ENCODE assay signal across 7 cellular contexts in genomic region chr11:61962213-61963015, GRCh38. TPM values are rescaled to one million over a fixed set of nuclear protein-coding genes. Genes with fewer than 3 reads are reported as not detected.
DNase-seq lines count a peak whose midpoint lies in the region; ATAC-seq and TF ChIP-seq lines count a peak whose summit lies in the region.
"Had no signal": no experiment of that assay in that cellular context is flagged by ENCODE, and none has a peak within 500 bp of the region (broad histone marks: within the 10 kb centered on the region; RNA-seq: fewer than 3 reads in every experiment).

No MANE protein-coding gene starts in this region.

- H3K4me1 ChIP-seq in esophagus muscularis mucosa = peaks cover 42 to 57% (median 56%) of the 10 kb centered on the region in 4 donors
- peaks cover 26 to 78% (median 58%) of the 10 kb centered on the region in 6 donors for H3K4me1 ChIP-seq in spleen

- H3K27ac ChIP-seq in esophagus muscularis mucosa (replicated peaks in 1 of 4) (peak overlapping the region; percentile 61 to 100 (median 99)), spleen (peak overlapping the region; percentile 82 to 100 (median 99))

- H3K36me3 ChIP-seq in esophagus muscularis mucosa (peaks cover 16 to 67% (median 42%) of the 10 kb centered on the region in 4 donors), spleen (peaks cover 0 to 85% (median 19%) of the 10 kb centered on the region in 6 donors)

- H3K9me3 Mint-ChIP-seq in stimulated activated naive CD8-positive, alpha-beta T cell treated with anti-CD3 and anti-CD28 coated beads, Interleukin-15, amount 100 ng/mL, for 72 hours = no peaks in the 10 kb centered on the region

- H3K27me3 ChIP-seq in esophagus muscularis mucosa (no peaks in the 10 kb centered on the region), spleen (replicated peaks in 1 of 7) (no peaks in the 10 kb centered on the region)

- TF ChIP-seq EP300 in esophagus muscularis mucosa (IDR thresholded peaks at IDR 0.05) = no peak

- intact Hi-C loops in esophagus muscularis mucosa (cut with DNase I) (no loop called here), spleen (cut with DNase I; ENCODE audit: low total_unique reads) (no loop called here)

- H3K27me3 Mint-ChIP-seq in stimulated activated naive CD8-positive, alpha-beta T cell treated with anti-CD3 and anti-CD28 coated beads, Interleukin-15, amount 100 ng/mL, for 72 hours = no peaks in the 10 kb centered on the region

- no peak overlapping the region for H3K27ac Mint-ChIP-seq in stimulated activated naive CD8-positive, alpha-beta T cell treated with anti-CD3 and anti-CD28 coated beads, Interleukin-15, amount 100 ng/mL, for 72 hours

- TF ChIP-seq POLR2A in esophagus muscularis mucosa (IDR thresholded peaks at IDR 0.05; ENCODE audit: low read depth) = no peak
- TF ChIP-seq POLR2A in spleen (IDR thresholded peaks at IDR 0.05) = peak in 1 of 3 donors; percentile 7

- TF ChIP-seq CTCF in esophagus muscularis mucosa (IDR thresholded peaks at IDR 0.05) = no peak
- no peak for TF ChIP-seq CTCF in spleen (IDR thresholded peaks at IDR 0.05 in 8 of 11, conservative IDR thresholded peaks at IDR 0.05 in 3 of 11)

- DNase-seq in RPMI7951 (ENCODE audit: low read depth) (peak; percentile 38), esophagus muscularis mucosa (ENCODE audit: extremely low spot score) (no peak), spleen (peak; percentile 72), inferior parietal cortex (ENCODE audit: extremely low spot score) (no peak), T-helper 9 cell (no peak)
- DNase-seq in stimulated activated naive CD8-positive, alpha-beta T cell treated with anti-CD3 and anti-CD28 coated beads, Interleukin-15, amount 100 ng/mL, for 72 hours = no peak
- DNase-seq: NCI-H187 treated with DMSO at 0.1 percent for 48 hours had no signal

- H3K4me3 ChIP-seq in esophagus muscularis mucosa = peak overlapping the region in 1 of 4 donors; percentile 95
- peak overlapping the region in 1 of 8 donors; percentile 100 for H3K4me3 ChIP-seq in spleen

- WGBS in esophagus muscularis mucosa = 85% methylated on average over 12 of the region's 12 CpGs
- 80 to 91% (median 84%) methylated on average over 9 to 12 of the region's 12 CpGs for WGBS in spleen, 5 donors

- no peaks in the 10 kb centered on the region for H3K9me3 ChIP-seq in esophagus muscularis mucosa
- H3K9me3 ChIP-seq in spleen = no peaks in the 10 kb centered on the region

- peaks cover 43% of the 10 kb centered on the region for H3K4me1 Mint-ChIP-seq in stimulated activated naive CD8-positive, alpha-beta T cell treated with anti-CD3 and anti-CD28 coated beads, Interleukin-15, amount 100 ng/mL, for 72 hours

- H3K4me3 Mint-ChIP-seq in stimulated activated naive CD8-positive, alpha-beta T cell treated with anti-CD3 and anti-CD28 coated beads, Interleukin-15, amount 100 ng/mL, for 72 hours = no peak overlapping the region

- ATAC-seq in stimulated activated naive CD8-positive, alpha-beta T cell treated with anti-CD3 and anti-CD28 coated beads, Interleukin-15, amount 100 ng/mL, for 72 hours = no peak

RNA-seq across cellular contexts. Expression of gene FTH1, which starts 5.0 kb away (rescaled TPM):
- total RNA-seq in RPMI7951 (2014; rRNA removed; shearing (Covaris generic)) = 726 and 869 TPM in 2 replicates
- total RNA-seq in esophagus muscularis mucosa (1,000 to 10,000 TPM; 1,795 to 3,027 (median 2,719) TPM), spleen (1,000 to 10,000 TPM; 1,915 to 2,864 (median 2,469) TPM)
- polyA plus RNA-seq in spleen = 1,000 to 10,000 TPM; 2,005 to 3,321 (median 2,533) TPM

RNA-seq across cellular contexts. Expression of gene BEST1, which starts 12.3 kb away (rescaled TPM):
- total RNA-seq in RPMI7951 (2014; rRNA removed; shearing (Covaris generic)) = 0.10 and 0.12 TPM in 2 replicates
- total RNA-seq in esophagus muscularis mucosa (1 to 10 TPM; 2.2 to 5.0 (median 4.3) TPM), spleen (10 to 100 TPM in 5 of 7 donors, 1 to 10 TPM in 2; 6.8 to 20.4 (median 12.3) TPM)
- polyA plus RNA-seq in spleen = 1 to 10 TPM; 2.6 to 4.3 (median 3.0) TPM

RNA-seq across cellular contexts. Expression of gene RAB3IL1, which starts 45.0 kb away (rescaled TPM):
- 0.84 and 1.7 TPM in 2 replicates for total RNA-seq in RPMI7951 (2014; rRNA removed; shearing (Covaris generic))
- total RNA-seq in esophagus muscularis mucosa (10 to 100 TPM; 14.0 to 31.5 (median 14.2) TPM), spleen (10 to 100 TPM; 34.3 to 57.1 (median 39.5) TPM)
- 10 to 100 TPM in 2 of 3 donors, 1 to 10 TPM in 1; 6.5 to 17.6 (median 14.1) TPM for polyA plus RNA-seq in spleen

Comparison
In these comparisons a context has a peak if more than half of its experiments do, and no peak if none do; other contexts are left out.
1. DNase-seq: peak in RPMI7951 (single experiment) and spleen (single experiment); none in esophagus muscularis mucosa (single experiment), inferior parietal cortex (single experiment), stimulated activated naive CD8-positive, alpha-beta T cell treated with anti-CD3 and anti-CD28 coated beads, Interleukin-15, amount 100 ng/mL, for 72 hours (0 of 2) and T-helper 9 cell (single experiment).